Comparison of ENCODE assay signal across 8 cellular contexts in the genomic region with DNA sequence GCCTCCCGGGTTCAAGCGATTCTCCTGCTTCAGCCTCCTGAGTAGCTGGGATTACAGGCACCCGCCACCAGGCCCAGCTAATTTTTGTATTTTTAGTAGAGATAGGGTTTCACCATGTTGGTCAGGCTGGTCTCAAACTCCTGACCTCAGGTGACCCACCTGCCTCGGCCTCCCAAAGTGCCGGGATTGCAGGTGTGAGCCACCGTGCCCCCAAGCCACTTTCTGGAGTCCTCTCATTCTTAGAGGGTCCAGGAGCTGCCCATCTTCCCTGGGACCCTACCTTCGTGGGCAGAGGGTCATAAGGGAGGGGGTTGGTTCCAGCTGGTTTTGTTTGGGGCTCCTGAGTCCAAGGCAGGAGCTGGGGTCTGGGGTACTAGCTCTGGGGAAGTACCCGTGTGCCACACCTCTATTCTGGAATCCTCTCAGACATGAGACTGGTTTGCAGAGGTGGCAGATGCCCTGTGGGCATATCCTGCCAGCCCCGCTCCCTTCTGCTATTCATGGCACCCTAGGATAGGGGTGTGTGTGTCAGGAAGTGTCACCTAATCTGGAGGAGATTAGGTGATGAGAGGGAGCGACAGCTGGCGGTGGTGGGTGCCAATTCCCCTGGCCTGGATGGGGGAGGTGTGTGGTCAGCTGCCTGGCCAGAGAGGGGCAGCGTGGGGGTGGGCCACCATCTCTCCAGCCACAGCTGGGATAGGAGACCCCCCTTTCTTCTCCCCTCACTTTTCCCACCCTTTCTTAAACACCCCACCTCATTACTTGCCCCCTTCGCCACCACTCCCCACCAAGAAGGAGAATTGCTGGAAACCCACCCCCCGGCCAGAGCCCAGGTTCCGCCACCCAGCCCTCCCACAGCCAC. TPM values are rescaled to one million over a fixed set of nuclear protein-coding genes. Genes with fewer than 3 reads are reported as not detected.
DNase-seq lines count a peak whose midpoint lies in the region; TF ChIP-seq lines count a peak whose summit lies in the region.

No MANE protein-coding gene starts in this region.

- H3K23ac ChIP-seq in neuronal stem cell (ENCODE audit: low read depth, low read length, poor library complexity): no peak overlapping the region

- no peaks in the 10 kb centered on the region for H3K9me2 ChIP-seq in DOHH2 (replicated peaks; ENCODE audit: control insufficient read depth, low read length)

- no peak overlapping the region for H4K8ac ChIP-seq in neuronal stem cell (ENCODE audit: low read depth, low read length)

- H3K4me3 Mint-ChIP-seq in chondrocyte (ENCODE audit: unreplicated experiment): peak overlapping the region; percentile 98

- no peak overlapping the region for H2BK5ac ChIP-seq in neuronal stem cell (ENCODE audit: low read length)

- H2BK15ac ChIP-seq in neuronal stem cell (ENCODE audit: low read length): no peak overlapping the region

- H3K79me2 ChIP-seq in DOHH2 (ENCODE audit: control insufficient read depth, low read length): peaks cover 59% of the 10 kb centered on the region

- H4K91ac ChIP-seq in neuronal stem cell (ENCODE audit: low read depth, low read length, poor library complexity): no peak overlapping the region

- no peak for DNase-seq in NB4 (ENCODE audit: low read depth)
- no peak for DNase-seq in chondrocyte (ENCODE audit: low spot score)
- DNase-seq in neuronal stem cell (ENCODE audit: low spot score): no peak
- no peak for DNase-seq in AML-193 (lab: John Stamatoyannopoulos, UW)
- no peak for DNase-seq in NCI-H187 treated with DMSO at 0.1 percent for 48 hours (lab: John Stamatoyannopoulos, UW)
- no peak for DNase-seq in NOMO-1 treated with DMSO at 0.1 percent for 48 hours (lab: John Stamatoyannopoulos, UW; ENCODE audit: unreplicated experiment)
- DNase-seq in caudate nucleus (lab: John Stamatoyannopoulos, UW): no peak

- H3K4me1 ChIP-seq in DOHH2 (ENCODE audit: control insufficient read depth, low read length) (peaks cover 46% of the 10 kb centered on the region), neuronal stem cell (ENCODE audit: control insufficient read depth in 2 of 2, insufficient read depth in 1 of 2, low read depth in 1 of 2, low read length in 2 of 2) (peaks cover 17 to 21% of the 10 kb centered on the region in 2 donors)

- H3K9ac ChIP-seq in neuronal stem cell (ENCODE audit: low read depth, low read length, poor library complexity): peak overlapping the region; percentile 30

- H2BK120ac ChIP-seq in neuronal stem cell (ENCODE audit: low read depth, low read length): no peak overlapping the region

- no peak overlapping the region for H3K4ac ChIP-seq in neuronal stem cell (ENCODE audit: low read length)

- peaks cover 27% of the 10 kb centered on the region for H3F3A ChIP-seq in DOHH2 (ENCODE audit: control insufficient read depth, insufficient read depth)

- peak overlapping the region; percentile 87 for H3K27ac Mint-ChIP-seq in chondrocyte (ENCODE audit: unreplicated experiment)

- H3K36me3 ChIP-seq in DOHH2 (ENCODE audit: control insufficient read depth, low read length): peaks cover 65% of the 10 kb centered on the region
- peaks cover 24 to 46% of the 10 kb centered on the region in 2 donors for H3K36me3 ChIP-seq in neuronal stem cell (replicated peaks in 1 of 2; ENCODE audit: control insufficient read depth in 2 of 2, insufficient read depth in 2 of 2, low read length in 2 of 2)

- no peaks in the 10 kb centered on the region for H3K9me3 Mint-ChIP-seq in chondrocyte (ENCODE audit: low read depth)

- peak overlapping the region; percentile 89 for H2AK5ac ChIP-seq in neuronal stem cell (ENCODE audit: low read depth, low read length)

- H3K4me2 ChIP-seq in DOHH2 (ENCODE audit: low read length) (peak overlapping the region; percentile 99), neuronal stem cell (ENCODE audit: insufficient read depth, low read length, poor library complexity, severe bottlenecking) (peak overlapping the region; percentile 76)

- no peak overlapping the region for H2AFZ ChIP-seq in neuronal stem cell (ENCODE audit: low read length)

- no peak overlapping the region for H3K14ac ChIP-seq in neuronal stem cell (ENCODE audit: low read length)

- peak overlapping the region; percentile 95 for H3K4me3 ChIP-seq in DOHH2 (ENCODE audit: low read length)
- peak overlapping the region; percentile 11 for H3K4me3 ChIP-seq in NB4 (ENCODE audit: low read depth, low read length)
- H3K4me3 ChIP-seq in neuronal stem cell (ENCODE audit: low read length in 2 of 2): peak overlapping the region in 1 of 2 donors; percentile 21

- no peaks in the 10 kb centered on the region for H3K9me3 ChIP-seq in DOHH2 (ENCODE audit: control insufficient read depth, insufficient read depth, low read length)
- H3K9me3 ChIP-seq in neuronal stem cell (replicated peaks in 1 of 2; ENCODE audit: control insufficient read depth in 2 of 2, insufficient read depth in 1 of 2, low read depth in 1 of 2, low read length in 2 of 2): no peaks in the 10 kb centered on the region

- no peak overlapping the region for H2BK12ac ChIP-seq in neuronal stem cell (ENCODE audit: low read length)

- H3K4me1 Mint-ChIP-seq in chondrocyte (ENCODE audit: low read depth): peaks cover 36% of the 10 kb centered on the region

- peaks cover 7% of the 10 kb centered on the region for H3K36me3 Mint-ChIP-seq in chondrocyte (ENCODE audit: low read depth)

- H4K20me1 ChIP-seq in DOHH2 (ENCODE audit: control insufficient read depth, insufficient read depth, low read depth, low read length): peaks cover 23% of the 10 kb centered on the region

- WGBS in neuronal stem cell (ENCODE audit: extremely low coverage in 2 of 2, insufficient read length in 2 of 2, insufficient replicate concordance in 1 of 2), 2 donors: no CpG with 5 or more reads among the region's 15 CpGs

- peak overlapping the region; percentile 44 for H3K18ac ChIP-seq in neuronal stem cell (ENCODE audit: low read length)

- no peak for TF ChIP-seq POLR2A in NB4 (IDR thresholded peaks at IDR 0.05; ENCODE audit: extremely low read depth, insufficient read length)

- TF ChIP-seq CTCF in DOHH2 (IDR thresholded peaks at IDR 0.05; ENCODE audit: low read depth, low read length, poor library complexity, severe bottlenecking) (no peak), NB4 (IDR thresholded peaks at IDR 0.05; ENCODE audit: low read depth, low read length) (no peak), chondrocyte (IDR thresholded peaks at IDR 0.05) (no peak)

- no peaks in the 10 kb centered on the region for H3K27me3 ChIP-seq in DOHH2 (ENCODE audit: control insufficient read depth, low read length)
- no peaks in the 10 kb centered on the region for H3K27me3 ChIP-seq in neuronal stem cell (ENCODE audit: control insufficient read depth in 3 of 3, insufficient read depth in 3 of 3, low read depth in 1 of 3, low read length in 3 of 3)

- no peaks in the 10 kb centered on the region for H3K27me3 Mint-ChIP-seq in chondrocyte (ENCODE audit: low read depth)

- H3K79me1 ChIP-seq in neuronal stem cell (ENCODE audit: low read depth, low read length): peaks cover 19% of the 10 kb centered on the region

- H3K27ac ChIP-seq in DOHH2 (ENCODE audit: low read depth, low read length) (peak overlapping the region; percentile 84; the same call in 1 of the 2 replicates), neuronal stem cell (replicated peaks; ENCODE audit: low read length) (peak overlapping the region; percentile 81), caudate nucleus (ENCODE audit: low read depth, low read length) (no peak overlapping the region)

RNA-seq across cellular contexts. Expression of a gene that starts 2.1 kb away (rescaled TPM):
- 97.7 to 105 TPM (median 98.0 TPM) in 3 replicates for total RNA-seq in chondrocyte
- 433 TPM for polyA plus RNA-seq in neuronal stem cell (2013, experiment 1 of 2)
- 420 TPM for polyA plus RNA-seq in neuronal stem cell (2013, experiment 2 of 2)

RNA-seq across cellular contexts. Expression of a gene that starts 10.2 kb away (rescaled TPM):
- 0.49 to 1.4 TPM (median 0.52 TPM) in 3 replicates for total RNA-seq in chondrocyte
- polyA plus RNA-seq in neuronal stem cell (2013, experiment 1 of 2): 1.7 TPM
- 2.0 TPM for polyA plus RNA-seq in neuronal stem cell (2013, experiment 2 of 2)

RNA-seq across cellular contexts. Expression of a gene that starts 11.7 kb away (rescaled TPM):
- total RNA-seq in chondrocyte: 26.3 to 30.7 TPM (median 27.3 TPM) in 3 replicates
- 105 TPM for polyA plus RNA-seq in neuronal stem cell (2013, experiment 1 of 2)
- polyA plus RNA-seq in neuronal stem cell (2013, experiment 2 of 2): 103 TPM

RNA-seq across cellular contexts. Expression of a gene that starts 13.5 kb away (rescaled TPM):
- 18.3 to 26.6 TPM (median 21.4 TPM) in 3 replicates for total RNA-seq in chondrocyte
- polyA plus RNA-seq in neuronal stem cell (2013, experiment 1 of 2): 124 TPM
- 114 TPM for polyA plus RNA-seq in neuronal stem cell (2013, experiment 2 of 2)

RNA-seq across cellular contexts. Expression of a gene that starts 13.5 kb away (rescaled TPM):
- 45.8 to 75.3 TPM (median 53.0 TPM) in 3 replicates for total RNA-seq in chondrocyte
- 68.3 TPM for polyA plus RNA-seq in neuronal stem cell (2013, experiment 1 of 2)
- polyA plus RNA-seq in neuronal stem cell (2013, experiment 2 of 2): 66.0 TPM
